8 cellular contexts compared by ENCODE assay signal in genomic region chr1:180632326-180633088, GRCh38. TPM values are rescaled to one million over a fixed set of nuclear protein-coding genes. Genes with fewer than 3 reads are reported as not detected.
DNase-seq lines count a peak whose midpoint lies in the region; ATAC-seq lines count a peak whose summit lies in the region.

No MANE protein-coding gene starts in this region.

- H3K9me3 ChIP-seq in CD8-positive, alpha-beta memory T cell (ENCODE audit: low read length) = no peaks in the 10 kb centered on the region
- H3K9me3 ChIP-seq in aorta (ENCODE audit: control insufficient read depth, low read length) = no peaks in the 10 kb centered on the region

- peak overlapping the region; percentile 80 for H3K4me3 ChIP-seq in CD8-positive, alpha-beta memory T cell (ENCODE audit: low read length)
- H3K4me3 ChIP-seq in aorta (ENCODE audit: low read length in 2 of 2) = peak overlapping the region; percentile 73 to 91

- POLR2A ChIA-PET in CD8-positive, alpha-beta memory T cell (lab: Charles Lee) = interaction anchor here (1.5 to 1.7 kb wide), 2 partner anchors 130 to 456 kb away, joined by 5 to 9 read pairs; partner anchors contain the start of genes ACBD6 and IER5

- H3K36me3 ChIP-seq in CD8-positive, alpha-beta memory T cell (ENCODE audit: insufficient read depth, low read length) = no peaks in the 10 kb centered on the region
- no peaks in the 10 kb centered on the region for H3K36me3 ChIP-seq in aorta (ENCODE audit: control insufficient read depth in 1 of 2, insufficient read depth in 2 of 2, low read length in 1 of 2)

- H3K36me3 Mint-ChIP-seq in CD8-positive, alpha-beta memory T cell = peaks cover 0 to 5% (median 0%) of the 10 kb centered on the region in 3 donors
- H3K36me3 Mint-ChIP-seq in activated naive CD4-positive, alpha-beta T cell treated with anti-CD3 and anti-CD28 coated beads, Interleukin-2, amount 50 U/mL, for 72 hours = peaks cover 0 to 6% of the 10 kb centered on the region in 2 donors

- ATAC-seq in GM19372 (IDR thresholded peaks at IDR 0.05; ENCODE audit: low read depth, unreplicated experiment) = peak; percentile 42
- ATAC-seq in HG03457 (IDR thresholded peaks at IDR 0.05; ENCODE audit: unreplicated experiment) = peak; percentile 35
- peak; percentile 52 for ATAC-seq in activated naive CD4-positive, alpha-beta T cell treated with anti-CD3 and anti-CD28 coated beads, Interleukin-2, amount 50 U/mL, for 72 hours
- ATAC-seq in aorta (ENCODE audit: low FRiP score) = peak; percentile 82

- H3K4me3 Mint-ChIP-seq in CD8-positive, alpha-beta memory T cell = peak overlapping the region in 1 of 7 donors; percentile 87

- H3K9me3 Mint-ChIP-seq in CD8-positive, alpha-beta memory T cell = no peaks in the 10 kb centered on the region
- H3K9me3 Mint-ChIP-seq in activated naive CD4-positive, alpha-beta T cell treated with anti-CD3 and anti-CD28 coated beads, Interleukin-2, amount 50 U/mL, for 72 hours = no peaks in the 10 kb centered on the region

- H3K27me3 Mint-ChIP-seq in CD8-positive, alpha-beta memory T cell = no peaks in the 10 kb centered on the region

- peak overlapping the region; percentile 94 for H3K27ac ChIP-seq in CD8-positive, alpha-beta memory T cell (ENCODE audit: low read depth, low read length)
- peak overlapping the region; percentile 31 to 60 for H3K27ac ChIP-seq in aorta (ENCODE audit: low read depth in 1 of 2, low read length in 2 of 2)

- H3K27me3 ChIP-seq in CD8-positive, alpha-beta memory T cell (ENCODE audit: insufficient read depth, low read length, poor library complexity, severe bottlenecking) = no peaks in the 10 kb centered on the region
- H3K27me3 ChIP-seq in aorta (ENCODE audit: control insufficient read depth in 1 of 2, insufficient read depth in 2 of 2, low read length in 1 of 2) = no peaks in the 10 kb centered on the region

- WGBS in aorta, 2 donors = 1% methylated on average over 17 to 44 of the region's 44 CpGs

- CTCF ChIA-PET in CD8-positive, alpha-beta memory T cell (lab: Charles Lee) = interaction anchor here (1.2 to 1.8 kb wide), 3 partner anchors 7 to 129 kb away, joined by 4 to 6 read pairs (median 5); partner anchors contain the start of gene ACBD6

- H3K27ac Mint-ChIP-seq in CD8-positive, alpha-beta memory T cell = peak overlapping the region in 7 of 8 donors; percentile 86 to 98 (median 92)
- no peak overlapping the region for H3K27ac Mint-ChIP-seq in activated naive CD4-positive, alpha-beta T cell treated with anti-CD3 and anti-CD28 coated beads, Interleukin-2, amount 50 U/mL, for 72 hours

- peak in 4 of 5 donors; percentile 47 to 72 (median 58) for DNase-seq in CD8-positive, alpha-beta memory T cell
- DNase-seq in RKO (ENCODE audit: low spot score) = peak; percentile 51
- peak in 1 of 2 donors; percentile 72 for DNase-seq in activated naive CD4-positive, alpha-beta T cell treated with anti-CD3 and anti-CD28 coated beads, Interleukin-2, amount 50 U/mL, for 72 hours (ENCODE audit: low spot score in 2 of 2)
- DNase-seq in cardiac septum (ENCODE audit: low spot score) = peak; percentile 84
- peak in 7 of 10 donors; percentile 30 to 89 (median 50) for DNase-seq in posterior cingulate gyrus
- DNase-seq in aorta = peak in 1 of 2 donors; percentile 89

- intact Hi-C loops in cardiac septum (cut with DNase I) (loop anchor here (2.0 to 10.0 kb wide), 7 partner anchors 66 to 522 kb away; partner anchors contain the start of genes IER5 and MR1), posterior cingulate gyrus (cut with DNase I) (loop anchor here (2.0 to 10.0 kb wide), 3 partner anchors 98 to 230 kb away; partner anchors contain the start of gene ACBD6), aorta (cut with DNase I) (loop anchor here (5.0 to 10.0 kb wide), 4 partner anchors 90 to 230 kb away; no protein-coding TSS in a partner anchor)

- H3K4me1 ChIP-seq in CD8-positive, alpha-beta memory T cell (ENCODE audit: insufficient read depth, low read length) = peaks cover 31% of the 10 kb centered on the region
- no peaks in the 10 kb centered on the region for H3K4me1 ChIP-seq in aorta (ENCODE audit: control insufficient read depth in 1 of 2, insufficient read depth in 2 of 2, low read length in 2 of 2)

- peaks cover 4 to 21% (median 6%) of the 10 kb centered on the region in 3 donors for H3K4me1 Mint-ChIP-seq in CD8-positive, alpha-beta memory T cell

RNA-seq across cellular contexts. Expression of gene XPR1, which starts 0.7 kb away (rescaled TPM):
- 10 to 100 TPM; 20.8 to 23.2 TPM for total RNA-seq in CD8-positive, alpha-beta memory T cell
- polyA plus RNA-seq in CD8-positive, alpha-beta memory T cell = 7.6 TPM
- 10 to 100 TPM; 15.2 to 18.6 TPM for total RNA-seq in activated naive CD4-positive, alpha-beta T cell treated with anti-CD3 and anti-CD28 coated beads, Interleukin-2, amount 50 U/mL, for 72 hours
- total RNA-seq in cardiac septum = 147 TPM
- 10 to 100 TPM; 23.8 to 55.4 TPM for total RNA-seq in aorta
- polyA plus RNA-seq in aorta = 1 to 10 TPM; 4.6 to 7.4 TPM

Comparison
In these comparisons a context has a peak if more than half of its experiments do, and no peak if none do; other contexts are left out.
1. H3K27ac Mint-ChIP-seq: peak in CD8-positive, alpha-beta memory T cell (7 of 8); none in activated naive CD4-positive, alpha-beta T cell treated with anti-CD3 and anti-CD28 coated beads, Interleukin-2, amount 50 U/mL, for 72 hours (0 of 2).
2. Peak in every context shown above with its lines, with median percentiles within 50 percentile points of each other: ATAC-seq.